Comparison of ENCODE assay signal across 8 cellular contexts in the genomic region with DNA sequence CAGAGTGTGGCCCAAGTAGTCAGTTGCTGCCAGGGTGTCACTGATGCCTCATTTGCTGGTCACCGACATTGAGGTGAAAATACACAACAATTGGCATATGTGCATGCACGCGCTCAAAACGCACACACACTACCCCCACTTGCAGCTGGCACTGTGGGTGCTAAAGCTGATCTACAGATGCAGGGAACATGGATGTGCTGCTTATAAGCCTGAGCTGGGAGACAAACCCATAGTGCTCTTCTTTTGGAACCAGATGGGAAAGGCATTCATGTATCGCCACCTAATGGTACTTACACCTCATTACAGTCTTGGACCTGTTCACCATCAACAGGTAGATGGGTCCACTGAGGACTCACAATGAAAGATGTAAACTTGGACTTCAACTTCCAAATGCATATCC.
DNase-seq lines count a peak whose midpoint lies in the region; ATAC-seq, FAIRE-seq and TF ChIP-seq lines count a peak whose summit lies in the region.

No MANE protein-coding gene starts in this region.

- TF ChIP-seq CTCF in bronchial epithelial cell (IDR thresholded peaks at IDR 0.05; ENCODE audit: insufficient read depth, low read length, severe bottlenecking) (peak; percentile 84), nephron progenitor cell (IDR thresholded peaks at IDR 0.05) (peak; percentile 70), ascending aorta (IDR thresholded peaks at IDR 0.05) (no peak), natural killer cell (IDR thresholded peaks at IDR 0.05) (no peak)

- peaks cover 3% of the 10 kb centered on the region for H3K9me3 Mint-ChIP-seq in nephron progenitor cell
- no peaks in the 10 kb centered on the region for H3K9me3 Mint-ChIP-seq in natural killer cell

- peaks cover 22% of the 10 kb centered on the region for H3K4me1 Mint-ChIP-seq in nephron progenitor cell
- no peaks in the 10 kb centered on the region for H3K4me1 Mint-ChIP-seq in natural killer cell

- H3K27ac Mint-ChIP-seq in nephron progenitor cell: no peak overlapping the region
- no peak overlapping the region for H3K27ac Mint-ChIP-seq in natural killer cell

- peak; percentile 48 for ATAC-seq in HG02678 (IDR thresholded peaks at IDR 0.05; ENCODE audit: unreplicated experiment)
- no peak for ATAC-seq in natural killer cell

- DNase-seq in EH (ENCODE audit: low read depth) (peak; percentile 53), NCI-H510A treated with DMSO at 0.1 percent for 48 hours (lab: John Stamatoyannopoulos, UW) (peak; percentile 70), bronchial epithelial cell (ENCODE audit: low read depth) (peak; percentile 79), nephron progenitor cell (peak; percentile 12), ascending aorta (ENCODE audit: low spot score in 2 of 2) (no peak), natural killer cell (no peak), GM19240 (ENCODE audit: insufficient read length, low spot score) (no peak)

- H3K4me1 ChIP-seq in ascending aorta: no peaks in the 10 kb centered on the region

- H3K9me3 ChIP-seq in ascending aorta: no peaks in the 10 kb centered on the region

- FAIRE-seq in bronchial epithelial cell (lab: Jason Lieb, UNC): peak; percentile 90

- H3K27ac ChIP-seq in ascending aorta: no peak overlapping the region

- H3K36me3 ChIP-seq in bronchial epithelial cell (ENCODE audit: control insufficient read depth, insufficient read depth, low read length) (no peaks in the 10 kb centered on the region), ascending aorta (no peaks in the 10 kb centered on the region)

- intact Hi-C loops in ascending aorta (cut with DNase I): no loop called here
- intact Hi-C loops in natural killer cell (cut with micrococcal nuclease): no loop called here

- H3K36me3 Mint-ChIP-seq in nephron progenitor cell (ENCODE audit: low read depth) (no peaks in the 10 kb centered on the region), natural killer cell (no peaks in the 10 kb centered on the region)

- H3K27me3 ChIP-seq in bronchial epithelial cell (ENCODE audit: control insufficient read depth, insufficient read depth, low read length) (no peaks in the 10 kb centered on the region), ascending aorta (no peaks in the 10 kb centered on the region)

- H3K4me3 Mint-ChIP-seq in nephron progenitor cell (no peak overlapping the region), natural killer cell (no peak overlapping the region)

- H3K4me3 ChIP-seq in bronchial epithelial cell (ENCODE audit: low read depth, low read length) (no peak overlapping the region), ascending aorta (no peak overlapping the region)

- H3K27me3 Mint-ChIP-seq in nephron progenitor cell (ENCODE audit: low read depth, poor library complexity): peaks cover 10% of the 10 kb centered on the region
- peaks cover 6 to 11% of the 10 kb centered on the region in 2 donors for H3K27me3 Mint-ChIP-seq in natural killer cell (ENCODE audit: low read depth in 2 of 2)

Comparison
In these comparisons a context has a peak if more than half of its experiments do, and no peak if none do; other contexts are left out.
1. DNase-seq: peak in EH (single experiment), NCI-H510A treated with DMSO at 0.1 percent for 48 hours (single experiment), bronchial epithelial cell (single experiment) and nephron progenitor cell (single experiment); none in ascending aorta (0 of 2), natural killer cell (single experiment) and GM19240 (single experiment).
2. CTCF ChIP-seq: peak in bronchial epithelial cell (single experiment) and nephron progenitor cell (single experiment); none in ascending aorta (0 of 3) and natural killer cell (single experiment).